Comparison of ENCODE assay signal across 16 cellular contexts in genomic region chr2:237772513-237772912, GRCh38. TPM values are rescaled to one million over a fixed set of nuclear protein-coding genes. Genes with fewer than 3 reads are reported as not detected.
DNase-seq lines count a peak whose midpoint lies in the region; ATAC-seq and TF ChIP-seq lines count a peak whose summit lies in the region.
"Had no signal": no experiment of that assay in that cellular context is flagged by ENCODE, and none has a peak within 500 bp of the region (broad histone marks: within the 10 kb centered on the region; RNA-seq: fewer than 3 reads in every experiment).

No MANE protein-coding gene starts in this region.

- H3K4me3 ChIP-seq in coronary artery = no peak overlapping the region
- H3K4me3 ChIP-seq: MG63 had no signal

- H3K9me3 Mint-ChIP-seq in activated naive CD4-positive, alpha-beta T cell treated with anti-CD3 and anti-CD28 coated beads, Interleukin-2, amount 10 ng/mL, durations not matched to agents 7 days and 5 days = no peaks in the 10 kb centered on the region

- no peak for DNase-seq in activated naive CD4-positive, alpha-beta T cell treated with anti-CD3 and anti-CD28 coated beads, Interleukin-2, amount 10 ng/mL, durations not matched to agents 7 days and 5 days
- no peak for DNase-seq in activated naive CD4-positive, alpha-beta T cell (lab: John Stamatoyannopoulos, UW)
- DNase-seq in T-helper 17 cell (no peak), coronary artery (ENCODE audit: low spot score) (no peak), sciatic nerve (ENCODE audit: low spot score) (no peak), NCI-H2171 (lab: John Stamatoyannopoulos, UW) (no peak), midbrain (lab: John Stamatoyannopoulos, UW) (no peak)
- DNase-seq: C1 segment of cervical spinal cord, MG63, NCI-H1092 treated with DMSO at 0.1 percent for 48 hours, NCI-H187, NCI-H446, NCI-H748 treated with DMSO at 0.1 percent for 48 hours, PC-3 had no signal

- ATAC-seq in T-helper 17 cell (no peak), sciatic nerve (peak; percentile 75), GM21515 (IDR thresholded peaks at IDR 0.05; ENCODE audit: unreplicated experiment) (no peak)
- ATAC-seq: PC-3 had no signal

- intact Hi-C loops in sciatic nerve (cut with DNase I) = no loop called here

- peaks cover 56% of the 10 kb centered on the region for H3K36me3 Mint-ChIP-seq in activated naive CD4-positive, alpha-beta T cell treated with anti-CD3 and anti-CD28 coated beads, Interleukin-2, amount 10 ng/mL, durations not matched to agents 7 days and 5 days
- peaks cover 16% of the 10 kb centered on the region for H3K36me3 Mint-ChIP-seq in T-helper 17 cell (ENCODE audit: low read depth)

- no peaks in the 10 kb centered on the region for H3K4me1 Mint-ChIP-seq in activated naive CD4-positive, alpha-beta T cell treated with anti-CD3 and anti-CD28 coated beads, Interleukin-2, amount 10 ng/mL, durations not matched to agents 7 days and 5 days
- peaks cover 8% of the 10 kb centered on the region for H3K4me1 Mint-ChIP-seq in T-helper 17 cell

- no peaks in the 10 kb centered on the region for H3K27me3 Mint-ChIP-seq in activated naive CD4-positive, alpha-beta T cell treated with anti-CD3 and anti-CD28 coated beads, Interleukin-2, amount 10 ng/mL, durations not matched to agents 7 days and 5 days
- no peaks in the 10 kb centered on the region for H3K27me3 Mint-ChIP-seq in T-helper 17 cell

- no peak for TF ChIP-seq CTCF in coronary artery (IDR thresholded peaks at IDR 0.05)

- CTCF ChIA-PET in activated naive CD4-positive, alpha-beta T cell treated with anti-CD3 and anti-CD28 coated beads, Interleukin-2, amount 10 ng/mL, durations not matched to agents 7 days and 5 days (lab: Charles Lee) = interaction anchor here (3.5 kb wide), 1 partner anchor 100 kb away, joined by 19 read pairs; no protein-coding TSS in a partner anchor

- no peaks in the 10 kb centered on the region for H3K9me3 ChIP-seq in T-helper 17 cell (ENCODE audit: control insufficient read depth, low read length, poor library complexity, severe bottlenecking)
- H3K9me3 ChIP-seq: MG63 had no signal

- peak overlapping the region; percentile 11 to 72 for H3K27ac ChIP-seq in coronary artery
- H3K27ac ChIP-seq: KMS-11 had no signal

- H3K27ac Mint-ChIP-seq in activated naive CD4-positive, alpha-beta T cell treated with anti-CD3 and anti-CD28 coated beads, Interleukin-2, amount 10 ng/mL, durations not matched to agents 7 days and 5 days = peak overlapping the region; percentile 21
- peak overlapping the region; percentile 62 for H3K27ac Mint-ChIP-seq in T-helper 17 cell

- H3K4me3 Mint-ChIP-seq in activated naive CD4-positive, alpha-beta T cell treated with anti-CD3 and anti-CD28 coated beads, Interleukin-2, amount 10 ng/mL, durations not matched to agents 7 days and 5 days = no peak overlapping the region
- peak overlapping the region; percentile 36 for H3K4me3 Mint-ChIP-seq in T-helper 17 cell

RNA-seq across cellular contexts. Expression of gene RBM44, which starts 26.1 kb away (rescaled TPM):
- total RNA-seq in T-helper 17 cell (1 to 10 TPM; 2.2 to 4.0 TPM), sciatic nerve (1.2 TPM)
